ENCODE assay signal across 8 cellular contexts in the genomic region with DNA sequence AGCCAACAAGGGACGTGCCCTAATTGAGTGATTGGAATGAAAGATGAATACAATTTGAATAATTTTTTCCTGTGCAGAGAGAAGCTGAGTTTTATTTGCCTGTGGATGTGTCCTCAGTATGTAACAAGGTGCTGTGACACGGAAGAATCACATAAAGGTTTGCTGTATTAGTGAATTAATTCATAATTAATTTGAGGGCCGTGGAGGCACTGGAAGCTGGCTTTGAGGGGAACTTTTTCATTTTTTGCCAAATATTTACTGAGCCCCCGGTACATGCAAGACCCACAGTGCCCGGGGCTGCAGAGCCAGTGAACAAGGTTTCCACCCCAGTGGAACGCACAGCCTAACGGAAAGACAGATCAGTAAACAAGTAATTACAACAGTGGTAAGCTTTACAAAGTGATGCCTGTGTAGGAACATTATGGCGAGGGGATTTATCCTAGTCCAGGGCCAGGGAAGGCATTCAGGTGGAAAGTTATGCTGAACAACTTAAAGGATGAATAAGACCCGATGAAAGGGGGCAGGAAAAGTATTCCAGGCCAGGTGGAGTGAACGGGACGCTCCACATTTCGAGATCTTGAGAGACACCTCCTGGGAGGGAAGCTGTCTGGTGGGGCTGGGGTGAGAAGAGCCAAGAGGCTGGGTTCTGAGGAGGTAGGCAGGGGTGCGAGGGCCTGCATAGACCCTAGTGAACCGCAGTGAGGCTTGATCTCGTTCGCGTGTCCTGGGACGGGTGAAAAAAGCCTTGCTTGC. TPM values are rescaled to one million over a fixed set of nuclear protein-coding genes. Genes with fewer than 3 reads are reported as not detected.
DNase-seq lines count a peak whose midpoint lies in the region; ATAC-seq and TF ChIP-seq lines count a peak whose summit lies in the region.

No MANE protein-coding gene starts in this region.

- H4K20me1 ChIP-seq in OCI-LY1 (ENCODE audit: insufficient read depth, low read length) = no peaks in the 10 kb centered on the region; the same call in 1 of the 2 replicates

- H3K36me3 Mint-ChIP-seq in Caco-2 (ENCODE audit: insufficient read depth, unreplicated experiment) (peaks cover 37% of the 10 kb centered on the region), endodermal cell (ENCODE audit: low read depth) (peaks cover 17% of the 10 kb centered on the region)

- no peak for DNase-seq in Caco-2
- peak; percentile 71 for DNase-seq in endodermal cell
- DNase-seq in NCI-H1105 (lab: John Stamatoyannopoulos, UW) = no peak
- no peak for DNase-seq in AG20443 (ENCODE audit: low spot score)

- POLR2A ChIA-PET in Caco-2 (lab: Charles Lee) = no interaction called here

- H3K27me3 ChIP-seq in Caco-2 (replicated peaks; ENCODE audit: control insufficient read depth, insufficient read depth, low read length) (no peaks in the 10 kb centered on the region), OCI-LY1 (ENCODE audit: insufficient read depth, low read length) (no peaks in the 10 kb centered on the region), endodermal cell (ENCODE audit: control insufficient read depth, insufficient read depth, low read length, poor library complexity, severe bottlenecking) (no peaks in the 10 kb centered on the region), neutrophil (no peaks in the 10 kb centered on the region)

- no peaks in the 10 kb centered on the region for H3F3A ChIP-seq in OCI-LY1 (ENCODE audit: insufficient read depth, low read length)

- H3K27ac ChIP-seq in OCI-LY1 (ENCODE audit: low read depth, low read length, poor library complexity, severe bottlenecking) = no peak overlapping the region
- H3K27ac ChIP-seq in endodermal cell (ENCODE audit: low read depth, low read length) = no peak overlapping the region
- no peak overlapping the region for H3K27ac ChIP-seq in neutrophil

- CTCF ChIA-PET in Caco-2 (lab: Charles Lee) = interaction anchor here (0.8 to 1.9 kb wide), 2 partner anchors 12 to 224 kb away, joined by 3 to 5 read pairs; no protein-coding TSS in a partner anchor

- H3K27ac Mint-ChIP-seq in Caco-2 (ENCODE audit: unreplicated experiment) (peak overlapping the region; percentile 93), endodermal cell (no peak overlapping the region)

- H3K4me2 ChIP-seq in OCI-LY1 (ENCODE audit: low read length) = peak overlapping the region; percentile 97

- H3K9me3 ChIP-seq in Caco-2 (no peaks in the 10 kb centered on the region), OCI-LY1 (ENCODE audit: low read length) (no peaks in the 10 kb centered on the region), endodermal cell (ENCODE audit: control insufficient read depth, low read length) (no peaks in the 10 kb centered on the region), neutrophil (no peaks in the 10 kb centered on the region)

- H3K4me1 ChIP-seq in Caco-2 = peaks cover 21% of the 10 kb centered on the region
- H3K4me1 ChIP-seq in OCI-LY1 (ENCODE audit: insufficient read depth, low read length, severe bottlenecking) = peaks cover 26% of the 10 kb centered on the region
- H3K4me1 ChIP-seq in endodermal cell (ENCODE audit: control insufficient read depth, insufficient read depth, low read length) = peaks cover 14% of the 10 kb centered on the region
- H3K4me1 ChIP-seq in neutrophil (ENCODE audit: control insufficient read depth in 1 of 2, insufficient read depth in 1 of 2, low read depth in 1 of 2, low read length in 1 of 2) = peaks cover 37 to 41% of the 10 kb centered on the region in 2 experiments

- BruUV-seq in Caco-2 (replicated peaks; lab: Mats Ljungman, UMichigan) = TSS peak; percentile 77

- H3K9ac ChIP-seq in OCI-LY1 (ENCODE audit: low read length) (peak overlapping the region; percentile 82), endodermal cell (ENCODE audit: extremely low read depth, low read length, poor library complexity, severe bottlenecking) (peak overlapping the region; percentile 61)

- peak overlapping the region; percentile 97 for H2AFZ ChIP-seq in OCI-LY1 (ENCODE audit: low read length)

- H3K36me3 ChIP-seq in Caco-2 (ENCODE audit: control insufficient read depth, insufficient read depth, low read length) = no peaks in the 10 kb centered on the region
- peaks cover 21% of the 10 kb centered on the region for H3K36me3 ChIP-seq in OCI-LY1 (ENCODE audit: insufficient read depth, low read length)
- H3K36me3 ChIP-seq in endodermal cell (ENCODE audit: control insufficient read depth, insufficient read depth, low read length) = peaks cover 18% of the 10 kb centered on the region
- H3K36me3 ChIP-seq in neutrophil = no peaks in the 10 kb centered on the region

- no peak for ATAC-seq in HG03442 (IDR thresholded peaks at IDR 0.05; ENCODE audit: unreplicated experiment)
- ATAC-seq in GM19397 (IDR thresholded peaks at IDR 0.05; ENCODE audit: unreplicated experiment) = no peak

- no peaks in the 10 kb centered on the region for H3K9me2 ChIP-seq in OCI-LY1 (ENCODE audit: low read depth, low read length)

- 26 to 31% methylated on average over 15 to 18 of the region's 18 CpGs for WGBS in endodermal cell (ENCODE audit: insufficient coverage in 1 of 2, insufficient read length in 1 of 2), 2 experiments

- intact Hi-C loops in Caco-2 (cut with micrococcal nuclease; ENCODE audit: unreplicated experiment) = loop anchor here (5.0 kb wide), 1 partner anchor 37 kb away; no protein-coding TSS in a partner anchor

- H3K4me3 ChIP-seq in Caco-2 (ENCODE audit: low read depth, low read length) (peak overlapping the region; percentile 45), OCI-LY1 (ENCODE audit: low read depth, low read length, poor library complexity, severe bottlenecking) (peak overlapping the region; percentile 64), endodermal cell (ENCODE audit: low read length) (peak overlapping the region; percentile 93), neutrophil (ENCODE audit: low read depth in 1 of 2, low read length in 1 of 2) (peak overlapping the region; percentile 56 to 64)

- H3K79me2 ChIP-seq in OCI-LY1 (ENCODE audit: insufficient read depth, low read length) = peaks cover 32% of the 10 kb centered on the region

- H3K4me3 Mint-ChIP-seq in Caco-2 (ENCODE audit: unreplicated experiment) (peak overlapping the region; percentile 85), endodermal cell (peak overlapping the region; percentile 98)

- TF ChIP-seq CTCF in Caco-2 (IDR thresholded peaks at IDR 0.05; ENCODE audit: insufficient read depth in 1 of 2, low read depth in 1 of 2, low read length in 1 of 2, severe bottlenecking in 1 of 2, unreplicated experiment in 1 of 2) (no peak), OCI-LY1 (IDR thresholded peaks at IDR 0.05; ENCODE audit: low read length) (no peak), endodermal cell (conservative IDR thresholded peaks at IDR 0.05) (no peak), neutrophil (IDR thresholded peaks at IDR 0.05) (no peak)

- H3K9me3 Mint-ChIP-seq in Caco-2 (ENCODE audit: unreplicated experiment) (no peaks in the 10 kb centered on the region), endodermal cell (no peaks in the 10 kb centered on the region)

- H3K27me3 Mint-ChIP-seq in Caco-2 (ENCODE audit: insufficient read depth, unreplicated experiment) (no peaks in the 10 kb centered on the region), endodermal cell (ENCODE audit: insufficient read depth) (peaks cover 10% of the 10 kb centered on the region)

- peaks cover 16% of the 10 kb centered on the region for H3K4me1 Mint-ChIP-seq in Caco-2 (ENCODE audit: low read depth, unreplicated experiment)
- H3K4me1 Mint-ChIP-seq in endodermal cell = peaks cover 35% of the 10 kb centered on the region

RNA-seq across cellular contexts. Expression of a gene that starts 0.8 kb away (rescaled TPM):
- total RNA-seq in Caco-2 (2022) = 101 and 103 TPM in 2 replicates
- 100 to 1,000 TPM; 240 to 325 TPM for total RNA-seq in endodermal cell
- 136 TPM for polyA plus RNA-seq in endodermal cell (2013, experiment 1 of 2)
- polyA plus RNA-seq in endodermal cell (2013, experiment 2 of 2) = 129 TPM
